Comparison of ENCODE assay signal across 14 cellular contexts in genomic region chr14:77126461-77126990, GRCh38. TPM values are rescaled to one million over a fixed set of nuclear protein-coding genes. Genes with fewer than 3 reads are reported as not detected.
DNase-seq lines count a peak whose midpoint lies in the region; ATAC-seq and TF ChIP-seq lines count a peak whose summit lies in the region.
"Had no signal": no experiment of that assay in that cellular context is flagged by ENCODE, and none has a peak within 500 bp of the region (broad histone marks: within the 10 kb centered on the region; RNA-seq: fewer than 3 reads in every experiment).

No MANE protein-coding gene starts in this region.

- peaks cover 16% of the 10 kb centered on the region for H3K4me1 ChIP-seq in CD8-positive, alpha-beta T cell (ENCODE audit: insufficient read depth, low read length)
- H3K4me1 ChIP-seq in endodermal cell (ENCODE audit: control insufficient read depth, insufficient read depth, low read length) (peaks cover 8% of the 10 kb centered on the region), vagina (peaks cover 32% of the 10 kb centered on the region)

- no peak for TF ChIP-seq POLR2A in vagina (IDR thresholded peaks at IDR 0.05)

- H3K9me3 ChIP-seq in CD8-positive, alpha-beta T cell (ENCODE audit: low read length) = no peaks in the 10 kb centered on the region
- no peaks in the 10 kb centered on the region for H3K9me3 ChIP-seq in T-helper 17 cell (ENCODE audit: control insufficient read depth, low read length, poor library complexity, severe bottlenecking)
- H3K9me3 ChIP-seq in endodermal cell (ENCODE audit: control insufficient read depth, low read length) = no peaks in the 10 kb centered on the region
- H3K9me3 ChIP-seq in vagina = no peaks in the 10 kb centered on the region
- H3K9me3 ChIP-seq: BE2C had no signal

- no peak overlapping the region for H3K4me3 ChIP-seq in CD8-positive, alpha-beta T cell (ENCODE audit: low read depth, low read length)
- no peak overlapping the region for H3K4me3 ChIP-seq in endodermal cell (ENCODE audit: low read length)
- H3K4me3 ChIP-seq in vagina = no peak overlapping the region

- CTCF ChIA-PET in CD8-positive, alpha-beta T cell (lab: Charles Lee) = interaction anchor here (1.0 to 1.6 kb wide), 4 partner anchors 10 to 189 kb away, joined by 3 to 5 read pairs (median 4); no protein-coding TSS in a partner anchor
- CTCF ChIA-PET in WTC11 (lab: Charles Lee) = interaction anchor here (1.4 to 4.6 kb wide), 6 partner anchors 12 to 87 kb away, joined by 4 to 60 read pairs (median 23); partner anchors contain the start of gene ZDHHC22

- POLR2A ChIA-PET in CD8-positive, alpha-beta T cell (lab: Charles Lee) = no interaction called here
- POLR2A ChIA-PET in WTC11 (lab: Charles Lee) = no interaction called here

- peaks cover 35% of the 10 kb centered on the region for H3K27me3 Mint-ChIP-seq in CD8-positive, alpha-beta T cell (ENCODE audit: low read depth)
- peaks cover 29% of the 10 kb centered on the region for H3K27me3 Mint-ChIP-seq in T-helper 17 cell
- peaks cover 51% of the 10 kb centered on the region for H3K27me3 Mint-ChIP-seq in endodermal cell (ENCODE audit: insufficient read depth)
- H3K27me3 Mint-ChIP-seq in WTC11 (ENCODE audit: low read depth) = peaks cover 7% of the 10 kb centered on the region

- TF ChIP-seq CTCF in CD8-positive, alpha-beta T cell (IDR thresholded peaks at IDR 0.05) = no peak
- TF ChIP-seq CTCF in endodermal cell (conservative IDR thresholded peaks at IDR 0.05) (no peak), WTC11 (IDR thresholded peaks at IDR 0.05) (no peak), vagina (IDR thresholded peaks at IDR 0.05) (no peak)

- no peak overlapping the region for H3K9ac ChIP-seq in endodermal cell (ENCODE audit: extremely low read depth, low read length, poor library complexity, severe bottlenecking)

- peaks cover 8% of the 10 kb centered on the region for H3K27me3 ChIP-seq in CD8-positive, alpha-beta T cell (ENCODE audit: insufficient read depth, low read length)
- H3K27me3 ChIP-seq in endodermal cell (ENCODE audit: control insufficient read depth, insufficient read depth, low read length, poor library complexity, severe bottlenecking) = peaks cover 26% of the 10 kb centered on the region
- H3K27me3 ChIP-seq in vagina = no peaks in the 10 kb centered on the region
- H3K27me3 ChIP-seq: BE2C had no signal

- no peaks in the 10 kb centered on the region for H3K36me3 ChIP-seq in CD8-positive, alpha-beta T cell (ENCODE audit: insufficient read depth, low read length)
- no peaks in the 10 kb centered on the region for H3K36me3 ChIP-seq in endodermal cell (ENCODE audit: control insufficient read depth, insufficient read depth, low read length)
- no peaks in the 10 kb centered on the region for H3K36me3 ChIP-seq in vagina
- H3K36me3 ChIP-seq: BE2C had no signal

- WGBS in endodermal cell (ENCODE audit: insufficient coverage in 1 of 2, insufficient read length in 1 of 2), 2 experiments = 84 to 92% methylated on average over 3 to 4 of the region's 4 CpGs

- no peaks in the 10 kb centered on the region for H3K36me3 Mint-ChIP-seq in CD8-positive, alpha-beta T cell
- H3K36me3 Mint-ChIP-seq in T-helper 17 cell (ENCODE audit: low read depth) = no peaks in the 10 kb centered on the region
- no peaks in the 10 kb centered on the region for H3K36me3 Mint-ChIP-seq in endodermal cell (ENCODE audit: low read depth)
- H3K36me3 Mint-ChIP-seq in stimulated activated effector memory CD8-positive, alpha-beta T cell treated with anti-CD3 and anti-CD28 coated beads, Interleukin-12 subunit alpha, Interleukin-12 subunit beta, amount 100 ng/mL, for 72 hours = no peaks in the 10 kb centered on the region
- H3K36me3 Mint-ChIP-seq in WTC11 = no peaks in the 10 kb centered on the region; the same call in 1 of the 2 replicates

- ATAC-seq in CD8-positive, alpha-beta T cell = no peak
- no peak for ATAC-seq in T-helper 17 cell
- no peak for ATAC-seq in stimulated activated effector memory CD8-positive, alpha-beta T cell treated with anti-CD3 and anti-CD28 coated beads, Interleukin-12 subunit alpha, Interleukin-12 subunit beta, amount 100 ng/mL, for 72 hours
- no peak for ATAC-seq in WTC11

- H3K27ac Mint-ChIP-seq in CD8-positive, alpha-beta T cell = no peak overlapping the region
- H3K27ac Mint-ChIP-seq in T-helper 17 cell (no peak overlapping the region), endodermal cell (no peak overlapping the region), WTC11 (no peak overlapping the region)
- H3K27ac Mint-ChIP-seq in stimulated activated effector memory CD8-positive, alpha-beta T cell treated with anti-CD3 and anti-CD28 coated beads, Interleukin-12 subunit alpha, Interleukin-12 subunit beta, amount 100 ng/mL, for 72 hours = no peak overlapping the region

- no peak overlapping the region for H3K27ac ChIP-seq in CD8-positive, alpha-beta T cell (ENCODE audit: low read depth, low read length)
- H3K27ac ChIP-seq in endodermal cell (ENCODE audit: low read depth, low read length) = no peak overlapping the region
- no peak overlapping the region for H3K27ac ChIP-seq in vagina
- H3K27ac ChIP-seq: C4-2B had no signal

- peak overlapping the region; percentile 22 for H3K4me3 Mint-ChIP-seq in CD8-positive, alpha-beta T cell
- H3K4me3 Mint-ChIP-seq in T-helper 17 cell = peak overlapping the region; percentile 53
- H3K4me3 Mint-ChIP-seq in endodermal cell = no peak overlapping the region
- peak overlapping the region; percentile 65 for H3K4me3 Mint-ChIP-seq in stimulated activated effector memory CD8-positive, alpha-beta T cell treated with anti-CD3 and anti-CD28 coated beads, Interleukin-12 subunit alpha, Interleukin-12 subunit beta, amount 100 ng/mL, for 72 hours
- H3K4me3 Mint-ChIP-seq in WTC11 = no peak overlapping the region

- H3K9me3 Mint-ChIP-seq in CD8-positive, alpha-beta T cell = no peaks in the 10 kb centered on the region
- no peaks in the 10 kb centered on the region for H3K9me3 Mint-ChIP-seq in endodermal cell
- no peaks in the 10 kb centered on the region for H3K9me3 Mint-ChIP-seq in stimulated activated effector memory CD8-positive, alpha-beta T cell treated with anti-CD3 and anti-CD28 coated beads, Interleukin-12 subunit alpha, Interleukin-12 subunit beta, amount 100 ng/mL, for 72 hours
- no peaks in the 10 kb centered on the region for H3K9me3 Mint-ChIP-seq in WTC11
- H3K9me3 Mint-ChIP-seq: IgD-negative memory B cell had no signal

- intact Hi-C loops in CD8-positive, alpha-beta T cell (cut with DNase I, micrococcal nuclease) = no loop called here
- intact Hi-C loops in vagina (cut with DNase I) = no loop called here

- no peak for DNase-seq in CD8-positive, alpha-beta T cell
- DNase-seq in T-helper 17 cell = no peak
- DNase-seq in endodermal cell = peak; percentile 38
- no peak for DNase-seq in stimulated activated effector memory CD8-positive, alpha-beta T cell treated with anti-CD3 and anti-CD28 coated beads, Interleukin-12 subunit alpha, Interleukin-12 subunit beta, amount 100 ng/mL, for 72 hours (ENCODE audit: low spot score in 2 of 2)
- no peak for DNase-seq in WTC11 (ENCODE audit: low spot score)
- no peak for DNase-seq in vagina (ENCODE audit: extremely low spot score in 2 of 2)
- DNase-seq in activated CD4-positive, alpha-beta T cell treated with anti-CD3 and anti-CD28 coated beads for 4 hours = no peak
- DNase-seq: BE2C, Calu3, DMS 273 treated with DMSO at 0.1 percent for 48 hours had no signal

- H3K4me1 Mint-ChIP-seq in CD8-positive, alpha-beta T cell (ENCODE audit: low read depth) = peaks cover 33% of the 10 kb centered on the region
- H3K4me1 Mint-ChIP-seq in T-helper 17 cell = peaks cover 30% of the 10 kb centered on the region
- peaks cover 13% of the 10 kb centered on the region for H3K4me1 Mint-ChIP-seq in endodermal cell
- H3K4me1 Mint-ChIP-seq in stimulated activated effector memory CD8-positive, alpha-beta T cell treated with anti-CD3 and anti-CD28 coated beads, Interleukin-12 subunit alpha, Interleukin-12 subunit beta, amount 100 ng/mL, for 72 hours = peaks cover 30% of the 10 kb centered on the region
- H3K4me1 Mint-ChIP-seq in WTC11 = peaks cover 46% of the 10 kb centered on the region

TF ChIP-seq in WTC11, 78 proteins besides CTCF, POLR2A, EP300 and RAD21 (continues in another document):
- TF ChIP-seq JUN (CRISPR knock-in tag; IDR thresholded peaks at IDR 0.05) (no peak), E2F4 (CRISPR knock-in tag; IDR thresholded peaks at IDR 0.05; ENCODE audit: borderline replicate concordance, low read depth) (no peak), HMGA2 (CRISPR knock-in tag; IDR thresholded peaks at IDR 0.05) (no peak), SOX15 (CRISPR knock-in tag; IDR thresholded peaks at IDR 0.05) (no peak)

RNA-seq across cellular contexts. Expression of gene ZDHHC22, which starts 15.1 kb away (rescaled TPM):
- not detected for total RNA-seq in CD8-positive, alpha-beta T cell
- total RNA-seq in T-helper 17 cell (not detected), endodermal cell (1 to 10 TPM in 1 of 2 donors, under 1 TPM in 1; 0.38 to 1.7 TPM), WTC11 (2021) (38.6 to 47.7 TPM (median 39.3 TPM) in 3 replicates), vagina (not detected)
- polyA plus RNA-seq in endodermal cell (2013, experiment 1 of 2) = 9.5 TPM
- polyA plus RNA-seq in endodermal cell (2013, experiment 2 of 2) = 8.9 TPM
- total RNA-seq: Calu3, Daoy had no signal
- polyA plus RNA-seq: IgD-negative memory B cell had no signal

RNA-seq across cellular contexts. Expression of gene CIPC, which starts 28.5 kb away (rescaled TPM):
- total RNA-seq in CD8-positive, alpha-beta T cell = 1 to 10 TPM; 6.0 to 6.3 TPM
- total RNA-seq in T-helper 17 cell (10 to 100 TPM; 11.2 to 13.4 TPM), endodermal cell (10 to 100 TPM; 16.2 to 22.5 TPM), WTC11 (2021) (22.5 to 25.4 TPM (median 24.2 TPM) in 3 replicates), vagina (43.2 TPM)
- 19.9 TPM for polyA plus RNA-seq in endodermal cell (2013, experiment 1 of 2)
- 21.3 TPM for polyA plus RNA-seq in endodermal cell (2013, experiment 2 of 2)

RNA-seq across cellular contexts. Expression of gene TMEM63C, which starts 55.1 kb away (rescaled TPM):
- total RNA-seq in CD8-positive, alpha-beta T cell = under 1 TPM; 0.47 to 0.71 TPM
- total RNA-seq in T-helper 17 cell = 1 to 10 TPM in 1 of 2 donors, under 1 TPM in 1; 0.65 to 1.1 TPM
- total RNA-seq in endodermal cell = 1 to 10 TPM; 1.1 to 1.6 TPM
- polyA plus RNA-seq in endodermal cell (2013, experiment 1 of 2) = 3.0 TPM
- polyA plus RNA-seq in endodermal cell (2013, experiment 2 of 2) = 3.4 TPM
- total RNA-seq in WTC11 (2021) = 3.6 to 8.8 TPM (median 6.0 TPM) in 3 replicates
- total RNA-seq in vagina = 27.0 TPM
- total RNA-seq: HT1080 had no signal

Comparison
In these comparisons a context has a peak if more than half of its experiments do, and no peak if none do; other contexts are left out.
1. H3K4me3 Mint-ChIP-seq: peak in CD8-positive, alpha-beta T cell (single experiment), T-helper 17 cell (single experiment) and stimulated activated effector memory CD8-positive, alpha-beta T cell treated with anti-CD3 and anti-CD28 coated beads, Interleukin-12 subunit alpha, Interleukin-12 subunit beta, amount 100 ng/mL, for 72 hours (single experiment); none in endodermal cell (single experiment) and WTC11 (single experiment).
2. RNA of gene ZDHHC22, which starts 15.1 kb away (total RNA-seq): 38.6 to 47.7 TPM in WTC11; 0.38 to 1.7 TPM in endodermal cell, not detected in CD8-positive, alpha-beta T cell, not detected in T-helper 17 cell and not detected in vagina (single experiment); every median in the first group is over 10 times any median in the second.